ENCODE assay signal across 8 cellular contexts in genomic region chr14:106348873-106349540, GRCh38.
A peak's percentile ranks its signal among the peaks of the same experiment; 100 is the strongest.
DNase-seq lines count a peak whose midpoint lies in the region; ATAC-seq and TF ChIP-seq lines count a peak whose summit lies in the region.
"Not testable (repeated sequence)": the region's sequence is repeated elsewhere in the genome, so short reads cannot be mapped to it uniquely, and the experiment has no call there.

No MANE protein-coding gene starts in this region.

- DNase-seq in CD8-positive, alpha-beta memory T cell: peak in 4 of 5 donors; percentile 60 to 77 (median 69)
- DNase-seq in T-helper 17 cell (peak in 1 of 3 donors; percentile 78), right lobe of liver (peak; percentile 35 to 61 (median 52))
- peak; percentile 14 for DNase-seq in activated CD8-positive, alpha-beta memory T cell treated with anti-CD3 and anti-CD28 coated beads, Interleukin-2, amount 50 U/mL, for 24 hours (ENCODE audit: extremely low read depth)
- not testable (repeated sequence) for DNase-seq in ascending aorta (ENCODE audit: low spot score in 2 of 2)
- DNase-seq in stimulated activated CD4-positive, alpha-beta T cell treated with anti-CD3 and anti-CD28 coated beads, Interleukin-1b, Interleukin-23, amount 100 ng/mL, for 24 hours (ENCODE audit: low read depth in 4 of 4, low spot score in 1 of 4): peak in 3 of 4 experiments; percentile 50 to 85 (median 56)

- POLR2A ChIA-PET in CD8-positive, alpha-beta memory T cell (lab: Charles Lee): not testable (repeated sequence)

- not testable (repeated sequence) for H3K4me1 Mint-ChIP-seq in CD8-positive, alpha-beta memory T cell; T-helper 17 cell
- peaks cover 34% of the 10 kb centered on the region for H3K4me1 Mint-ChIP-seq in stimulated activated memory B cell treated with anti-CD40 and anti-IgM and Interleukin-4, amounts not matched to agents 10 μg/mL and 1 μg/mL and 100 μg/mL, for 72 hours

- H3K4me1 ChIP-seq in CD8-positive, alpha-beta memory T cell (ENCODE audit: insufficient read depth, low read length); ascending aorta; right lobe of liver: not testable (repeated sequence)

- not testable (repeated sequence) for H3K36me3 Mint-ChIP-seq in CD8-positive, alpha-beta memory T cell; T-helper 17 cell (ENCODE audit: low read depth); stimulated activated memory B cell treated with anti-CD40 and anti-IgM and Interleukin-4, amounts not matched to agents 10 μg/mL and 1 μg/mL and 100 μg/mL, for 72 hours

- H3K27ac Mint-ChIP-seq in CD8-positive, alpha-beta memory T cell; T-helper 17 cell: not testable (repeated sequence)
- peak overlapping the region; percentile 12 for H3K27ac Mint-ChIP-seq in stimulated activated memory B cell treated with anti-CD40 and anti-IgM and Interleukin-4, amounts not matched to agents 10 μg/mL and 1 μg/mL and 100 μg/mL, for 72 hours

- H3K4me3 Mint-ChIP-seq in CD8-positive, alpha-beta memory T cell; T-helper 17 cell: not testable (repeated sequence)
- peak overlapping the region; percentile 71 for H3K4me3 Mint-ChIP-seq in stimulated activated memory B cell treated with anti-CD40 and anti-IgM and Interleukin-4, amounts not matched to agents 10 μg/mL and 1 μg/mL and 100 μg/mL, for 72 hours

- CTCF ChIA-PET in CD8-positive, alpha-beta memory T cell (lab: Charles Lee): not testable (repeated sequence)

- not testable (repeated sequence) for H3K9me3 Mint-ChIP-seq in CD8-positive, alpha-beta memory T cell; stimulated activated memory B cell treated with anti-CD40 and anti-IgM and Interleukin-4, amounts not matched to agents 10 μg/mL and 1 μg/mL and 100 μg/mL, for 72 hours

- not testable (repeated sequence) for TF ChIP-seq POLR2A in right lobe of liver (IDR thresholded peaks at IDR 0.05)

- 35% methylated on average over 11 of the region's 18 CpGs for WGBS in right lobe of liver (ENCODE audit: insufficient coverage, low coverage, low lambda C conversion rate, missing lambda C conversion rate)

- TF ChIP-seq EP300 in Ishikawa (IDR thresholded peaks at IDR 0.05; ENCODE audit: borderline replicate concordance): 0 out of 2 replicates have a peak, but pooled peaks have one; percentile 12

- TF ChIP-seq CTCF in ascending aorta (IDR thresholded peaks at IDR 0.05) (peak in 2 of 3 experiments; percentile 7 to 12), right lobe of liver (IDR thresholded peaks at IDR 0.05) (peak in 3 of 4 donors; percentile 37 to 48 (median 40))

- not testable (repeated sequence) for H3K36me3 ChIP-seq in CD8-positive, alpha-beta memory T cell (ENCODE audit: insufficient read depth, low read length); ascending aorta; right lobe of liver

- peak; percentile 72 for ATAC-seq in T-helper 17 cell
- not testable (repeated sequence) for ATAC-seq in right lobe of liver; stimulated activated memory B cell treated with anti-CD40 and anti-IgM and Interleukin-4, amounts not matched to agents 10 μg/mL and 1 μg/mL and 100 μg/mL, for 72 hours

- not testable (repeated sequence) for H3K27me3 ChIP-seq in CD8-positive, alpha-beta memory T cell (ENCODE audit: insufficient read depth, low read length, poor library complexity, severe bottlenecking); ascending aorta; right lobe of liver

- intact Hi-C loops in ascending aorta (cut with DNase I); right lobe of liver (cut with DNase I): not testable (repeated sequence)

- H3K27me3 Mint-ChIP-seq in CD8-positive, alpha-beta memory T cell: peaks cover 11 to 35% of the 10 kb centered on the region in 2 donors
- H3K27me3 Mint-ChIP-seq in T-helper 17 cell: peaks cover 15% of the 10 kb centered on the region
- H3K27me3 Mint-ChIP-seq in stimulated activated memory B cell treated with anti-CD40 and anti-IgM and Interleukin-4, amounts not matched to agents 10 μg/mL and 1 μg/mL and 100 μg/mL, for 72 hours: not testable (repeated sequence)

- not testable (repeated sequence) for H3K4me3 ChIP-seq in CD8-positive, alpha-beta memory T cell (ENCODE audit: low read length); ascending aorta; right lobe of liver

- peak; percentile 53; the same call in 1 of the 2 replicates for TF ChIP-seq RAD21 in Ishikawa (IDR thresholded peaks at IDR 0.05; ENCODE audit: low read depth)

- not testable (repeated sequence) for H3K9me3 ChIP-seq in CD8-positive, alpha-beta memory T cell (ENCODE audit: low read length); T-helper 17 cell (ENCODE audit: control insufficient read depth, low read length, poor library complexity, severe bottlenecking); ascending aorta; right lobe of liver

- H3K27ac ChIP-seq in CD8-positive, alpha-beta memory T cell (ENCODE audit: low read depth, low read length); ascending aorta; right lobe of liver: not testable (repeated sequence)

TF ChIP-seq in Ishikawa, 13 proteins besides CTCF, POLR2A, EP300 and RAD21:
- 0 out of 2 replicates have a peak, but pooled peaks have one; percentile 50 for TF ChIP-seq EGR1 (IDR thresholded peaks at IDR 0.05)
- TF ChIP-seq TCF12 (IDR thresholded peaks at IDR 0.05; ENCODE audit: low read depth): 0 out of 2 replicates have a peak, but pooled peaks have one; percentile 20
- 0 out of 2 replicates have a peak, but pooled peaks have one; percentile 49 for TF ChIP-seq MAX (IDR thresholded peaks at IDR 0.05)
